In genomic region chr1:36157973-36158826, GRCh38 we compare ENCODE assay signal across 9 cellular contexts. TPM values are rescaled to one million over a fixed set of nuclear protein-coding genes. Genes with fewer than 3 reads are reported as not detected.
DNase-seq lines count a peak whose midpoint lies in the region; ATAC-seq and TF ChIP-seq lines count a peak whose summit lies in the region.
"Had no signal": no experiment of that assay in that cellular context is flagged by ENCODE, and none has a peak within 500 bp of the region (broad histone marks: within the 10 kb centered on the region; RNA-seq: fewer than 3 reads in every experiment).

No MANE protein-coding gene starts in this region.

- H3K36me3 ChIP-seq in right lobe of liver (no peaks in the 10 kb centered on the region), tibial artery (no peaks in the 10 kb centered on the region)

- intact Hi-C loops in right lobe of liver (cut with DNase I) (no loop called here), tibial artery (cut with DNase I; ENCODE audit: low total_unique reads) (loop anchor here (5.0 kb wide), 1 partner anchor 129 kb away; no protein-coding TSS in a partner anchor)

- no peak for TF ChIP-seq CTCF in right lobe of liver (IDR thresholded peaks at IDR 0.05)
- no peak for TF ChIP-seq CTCF in tibial artery (IDR thresholded peaks at IDR 0.05)

- H3K9me3 ChIP-seq in right lobe of liver (no peaks in the 10 kb centered on the region), tibial artery (no peaks in the 10 kb centered on the region)

- WGBS in right lobe of liver (ENCODE audit: insufficient coverage, low coverage, low lambda C conversion rate, missing lambda C conversion rate): 76% methylated on average over 4 of the region's 9 CpGs

- peaks cover 76% of the 10 kb centered on the region for H3K4me1 Mint-ChIP-seq in activated CD4-positive, alpha-beta T cell treated with anti-CD3 and anti-CD28 coated beads, Interleukin-2, amount 10 ng/mL, durations not matched to agents 7 days and 5 days

- peaks cover 62% of the 10 kb centered on the region for H3K36me3 Mint-ChIP-seq in activated CD4-positive, alpha-beta T cell treated with anti-CD3 and anti-CD28 coated beads, Interleukin-2, amount 10 ng/mL, durations not matched to agents 7 days and 5 days (ENCODE audit: low read depth)

- no peak for DNase-seq in activated CD4-positive, alpha-beta T cell treated with anti-CD3 and anti-CD28 coated beads, Interleukin-2, amount 10 ng/mL, durations not matched to agents 7 days and 5 days
- no peak for DNase-seq in activated CD4-positive, alpha-beta T cell treated with anti-CD3 and anti-CD28 coated beads, Interleukin-2, amount 50 U/mL, for 48 hours
- DNase-seq in right lobe of liver: no peak
- no peak for DNase-seq in tibial artery
- no peak for DNase-seq in erythroblast (lab: John Stamatoyannopoulos, UW)
- no peak for DNase-seq in NK-92 treated with Interleukin-12 subunit alpha and Interleukin-12 subunit beta, amount 100 ng/mL, for 24 hours (lab: John Stamatoyannopoulos, UW)
- DNase-seq in HT-29 (ENCODE audit: low spot score): no peak
- DNase-seq: DMS 273 treated with DMSO at 0.1 percent for 48 hours had no signal

- peak overlapping the region in 2 of 3 donors; percentile 86 to 99 for H3K4me3 ChIP-seq in right lobe of liver
- peak overlapping the region; percentile 99 to 100 for H3K4me3 ChIP-seq in tibial artery

- TF ChIP-seq POLR2A in right lobe of liver (IDR thresholded peaks at IDR 0.05) (no peak), erythroblast (IDR thresholded peaks at IDR 0.05; ENCODE audit: low read length) (no peak)

- H3K4me3 Mint-ChIP-seq in activated CD4-positive, alpha-beta T cell treated with anti-CD3 and anti-CD28 coated beads, Interleukin-2, amount 10 ng/mL, durations not matched to agents 7 days and 5 days: peak overlapping the region; percentile 91

- no peaks in the 10 kb centered on the region for H3K9me3 Mint-ChIP-seq in activated CD4-positive, alpha-beta T cell treated with anti-CD3 and anti-CD28 coated beads, Interleukin-2, amount 10 ng/mL, durations not matched to agents 7 days and 5 days

- no peaks in the 10 kb centered on the region for H3K27me3 ChIP-seq in right lobe of liver
- no peaks in the 10 kb centered on the region for H3K27me3 ChIP-seq in tibial artery

- CTCF ChIA-PET in activated CD4-positive, alpha-beta T cell treated with anti-CD3 and anti-CD28 coated beads, Interleukin-2, amount 10 ng/mL, durations not matched to agents 7 days and 5 days (lab: Charles Lee): interaction anchor here (1.3 to 6.1 kb wide), 2 partner anchors 8 kb away, joined by 4 to 85 read pairs; partner anchors contain the start of gene TRAPPC3

- peaks cover 0 to 15% (median 1%) of the 10 kb centered on the region in 4 donors for H3K4me1 ChIP-seq in right lobe of liver
- H3K4me1 ChIP-seq in tibial artery: peaks cover 4 to 73% (median 64%) of the 10 kb centered on the region in 4 donors

- ATAC-seq in right lobe of liver: no peak

- peak overlapping the region; percentile 92 for H3K27ac Mint-ChIP-seq in activated CD4-positive, alpha-beta T cell treated with anti-CD3 and anti-CD28 coated beads, Interleukin-2, amount 10 ng/mL, durations not matched to agents 7 days and 5 days

- H3K27ac ChIP-seq in angular gyrus (ENCODE audit: low read depth, low read length) (peak overlapping the region; percentile 98), right lobe of liver (no peak overlapping the region), tibial artery (peak overlapping the region; percentile 99 to 100)

- POLR2A ChIA-PET in activated CD4-positive, alpha-beta T cell treated with anti-CD3 and anti-CD28 coated beads, Interleukin-2, amount 10 ng/mL, durations not matched to agents 7 days and 5 days (lab: Charles Lee): no interaction called here

- no peaks in the 10 kb centered on the region for H3K27me3 Mint-ChIP-seq in activated CD4-positive, alpha-beta T cell treated with anti-CD3 and anti-CD28 coated beads, Interleukin-2, amount 10 ng/mL, durations not matched to agents 7 days and 5 days

RNA-seq across cellular contexts. Expression of gene MAP7D1, which starts 2.2 kb away (rescaled TPM):
- total RNA-seq in activated CD4-positive, alpha-beta T cell treated with anti-CD3 and anti-CD28 coated beads, Interleukin-2, amount 10 ng/mL, durations not matched to agents 7 days and 5 days: 100 to 1,000 TPM; 209 to 226 TPM
- total RNA-seq in right lobe of liver: 10 to 100 TPM; 10.2 to 28.2 (median 15.8) TPM
- 76.6 and 81.5 TPM in 2 replicates for total RNA-seq in HT-29 (2014; rRNA removed; shearing (Covaris generic))

RNA-seq across cellular contexts. Expression of gene TRAPPC3, which starts 8.9 kb away (rescaled TPM):
- total RNA-seq in activated CD4-positive, alpha-beta T cell treated with anti-CD3 and anti-CD28 coated beads, Interleukin-2, amount 10 ng/mL, durations not matched to agents 7 days and 5 days: 10 to 100 TPM; 57.5 to 59.3 TPM
- 10 to 100 TPM; 26.0 to 52.4 (median 30.9) TPM for total RNA-seq in right lobe of liver
- total RNA-seq in HT-29 (2014; rRNA removed; shearing (Covaris generic)): 65.8 and 80.9 TPM in 2 replicates

RNA-seq across cellular contexts. Expression of gene COL8A2, which starts 33.2 kb away (rescaled TPM):
- not detected for total RNA-seq in activated CD4-positive, alpha-beta T cell treated with anti-CD3 and anti-CD28 coated beads, Interleukin-2, amount 10 ng/mL, durations not matched to agents 7 days and 5 days
- under 1 TPM; 0.18 to 0.74 (median 0.52) TPM for total RNA-seq in right lobe of liver
- not detected in 2 replicates for total RNA-seq in HT-29 (2014; rRNA removed; shearing (Covaris generic))

Comparison
In these comparisons a context has a peak if more than half of its experiments do, and no peak if none do; other contexts are left out.
1. H3K27ac ChIP-seq: peak in angular gyrus (single experiment) and tibial artery (2 of 2); none in right lobe of liver (0 of 3).